ENCODE assay signal across 20 cellular contexts in the genomic region with DNA sequence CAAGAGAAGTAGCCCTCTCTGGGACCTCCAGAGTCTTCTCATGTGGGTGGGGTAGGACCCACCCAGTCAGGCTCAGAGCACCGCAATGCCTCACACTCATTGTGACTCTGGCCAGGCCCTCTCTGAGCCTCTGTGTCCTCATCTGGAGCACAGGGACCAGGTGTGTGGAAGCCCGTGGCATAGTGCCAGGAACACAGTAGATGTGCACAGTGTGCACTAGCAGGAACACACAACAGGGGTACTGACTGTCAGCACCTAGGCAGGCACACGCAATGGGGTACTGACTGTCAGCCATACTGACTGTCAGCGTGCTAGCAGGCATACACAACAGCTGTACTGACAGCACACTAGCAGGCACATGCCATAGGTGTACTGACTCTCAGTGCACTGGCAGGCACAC. TPM values are rescaled to one million over a fixed set of nuclear protein-coding genes. Genes with fewer than 3 reads are reported as not detected.
"Had no signal": no experiment of that assay in that cellular context is flagged by ENCODE, and none has a peak within 500 bp of the region (broad histone marks: within the 10 kb centered on the region; RNA-seq: fewer than 3 reads in every experiment).

No MANE protein-coding gene starts in this region.

- H3K9me3 ChIP-seq: mucosa of descending colon, right atrium auricular region, tibial nerve had no signal

- H3K27me3 ChIP-seq: tibial nerve had no signal

- H3K27ac Mint-ChIP-seq: memory B cell had no signal

- ATAC-seq: activated CD4-positive, CD25-positive, alpha-beta regulatory T cell treated with anti-CD3 and anti-CD28 coated beads, Interleukin-2, amount 50 U/mL, for 24 hours; left ventricle myocardium superior; mucosa of descending colon; naive thymus-derived CD4-positive, alpha-beta T cell had no signal

- DNase-seq: activated CD4-positive, alpha-beta T cell treated with anti-CD3 and anti-CD28 coated beads, Interleukin-2, amount 50 U/mL, for 1 hour; activated CD8-positive, alpha-beta memory T cell treated with anti-CD3 and anti-CD28 coated beads for 24 hours; activated naive CD8-positive, alpha-beta T cell treated with anti-CD3 and anti-CD28 coated beads, Interleukin-2, amount 10 ng/mL, durations not matched to agents 7 days and 5 days; cortex of kidney; effector CD8-positive, alpha-beta T cell; foreskin fibroblast; kidney glomerular epithelial cell; left ventricle myocardium superior; mucosa of descending colon; naive thymus-derived CD4-positive, alpha-beta T cell; occipital lobe; stimulated activated CD4-positive, alpha-beta T cell treated with anti-CD3 and anti-CD28 coated beads, Interleukin-15, amount 100 ng/mL, for 24 hours; stimulated activated CD4-positive, alpha-beta T cell treated with anti-CD3 and anti-CD28 coated beads, Interleukin-4, amount 100 ng/mL, for 1 hour; T-helper 9 cell had no signal

- H3K36me3 ChIP-seq: right atrium auricular region, tibial nerve had no signal

- H3K4me3 Mint-ChIP-seq: activated T-helper 1 cell treated with anti-CD3 and anti-CD28 coated beads, Interleukin-12 subunit alpha, Interleukin-12 subunit beta, Interleukin-2, Interleukin-4 antibody, amounts not matched to agents 30 ng/mL and 10 ng/mL and 1 ng/mL, durations not matched to agents 14 hours and 24 hours and 36 hours; memory B cell had no signal

- H3K9me3 Mint-ChIP-seq: activated naive CD8-positive, alpha-beta T cell treated with anti-CD3 and anti-CD28 coated beads, Interleukin-2, amount 10 ng/mL, durations not matched to agents 7 days and 5 days; activated T-helper 1 cell treated with anti-CD3 and anti-CD28 coated beads, Interleukin-12 subunit alpha, Interleukin-12 subunit beta, Interleukin-2, Interleukin-4 antibody, amounts not matched to agents 30 ng/mL and 10 ng/mL and 1 ng/mL, durations not matched to agents 14 hours and 24 hours and 36 hours; memory B cell had no signal

- H3K4me3 ChIP-seq: mucosa of descending colon, right atrium auricular region, skin epidermis, tibial nerve had no signal

- H3K27ac ChIP-seq: right atrium auricular region, tibial nerve had no signal

- H3K36me3 Mint-ChIP-seq: activated naive CD8-positive, alpha-beta T cell treated with anti-CD3 and anti-CD28 coated beads, Interleukin-2, amount 10 ng/mL, durations not matched to agents 7 days and 5 days; memory B cell had no signal

RNA-seq across cellular contexts. Expression of a gene that starts 41.2 kb away (rescaled TPM):
- total RNA-seq: activated naive CD8-positive, alpha-beta T cell treated with anti-CD3 and anti-CD28 coated beads, Interleukin-2, amount 10 ng/mL, durations not matched to agents 7 days and 5 days; activated T-helper 1 cell treated with anti-CD3 and anti-CD28 coated beads, Interleukin-12 subunit alpha, Interleukin-12 subunit beta, Interleukin-2, Interleukin-4 antibody, amounts not matched to agents 30 ng/mL and 10 ng/mL and 1 ng/mL, durations not matched to agents 14 hours and 24 hours and 36 hours; occipital lobe had no signal
